Comparison of ENCODE assay signal across 12 cellular contexts in genomic region chr11:125390949-125391348, GRCh38.
DNase-seq lines count a peak whose midpoint lies in the region; ATAC-seq and TF ChIP-seq lines count a peak whose summit lies in the region.
"Had no signal": no experiment of that assay in that cellular context is flagged by ENCODE, and none has a peak within 500 bp of the region (broad histone marks: within the 10 kb centered on the region; RNA-seq: fewer than 3 reads in every experiment).

No MANE protein-coding gene starts in this region.

- no peaks in the 10 kb centered on the region for H3K4me1 Mint-ChIP-seq in activated CD8-positive, alpha-beta T cell treated with anti-CD3 and anti-CD28 coated beads for 36 hours (ENCODE audit: low read depth)
- H3K4me1 Mint-ChIP-seq: activated CD4-positive, alpha-beta T cell treated with anti-CD3 and anti-CD28 coated beads, Interleukin-2, amount 10 ng/mL, durations not matched to agents 7 days and 5 days had no signal

- no peaks in the 10 kb centered on the region for H3K9me3 Mint-ChIP-seq in activated CD8-positive, alpha-beta T cell treated with anti-CD3 and anti-CD28 coated beads for 36 hours
- H3K9me3 Mint-ChIP-seq: activated CD4-positive, alpha-beta T cell treated with anti-CD3 and anti-CD28 coated beads, Interleukin-2, amount 10 ng/mL, durations not matched to agents 7 days and 5 days; activated T-helper 2 cell treated with anti-CD3 and anti-CD28 coated beads, Interferon-gamma antibody, Interleukin-2, Interleukin-4, amounts not matched to agents 10 μg/mL and 5 μg/mL and 100 μg/mL, durations not matched to agents 14 hours and 24 hours and 36 hours had no signal

- H3K9me2 ChIP-seq in hepatocyte (replicated peaks; ENCODE audit: insufficient read depth): no peaks in the 10 kb centered on the region

- H3K27me3 ChIP-seq in left ventricle myocardium inferior (ENCODE audit: low read depth) (no peaks in the 10 kb centered on the region), hepatocyte (no peaks in the 10 kb centered on the region), aorta (ENCODE audit: control insufficient read depth in 1 of 2, insufficient read depth in 2 of 2, low read length in 1 of 2) (no peaks in the 10 kb centered on the region)

- no peaks in the 10 kb centered on the region for H3K36me3 ChIP-seq in left ventricle myocardium inferior
- H3K36me3 ChIP-seq in hepatocyte (replicated peaks; ENCODE audit: insufficient read depth, low read depth): no peaks in the 10 kb centered on the region
- no peaks in the 10 kb centered on the region for H3K36me3 ChIP-seq in aorta (ENCODE audit: control insufficient read depth in 1 of 2, insufficient read depth in 2 of 2, low read length in 1 of 2)

- no peak overlapping the region for H2AFZ ChIP-seq in hepatocyte

- CTCF ChIA-PET in activated CD8-positive, alpha-beta T cell treated with anti-CD3 and anti-CD28 coated beads for 36 hours (lab: Charles Lee): interaction anchor here (1.5 kb wide), 1 partner anchor 14 kb away, joined by 4 read pairs; no protein-coding TSS in a partner anchor

- no peak for ATAC-seq in Right ventricle myocardium inferior
- no peak for ATAC-seq in aorta (ENCODE audit: low FRiP score)
- ATAC-seq in activated CD8-positive, alpha-beta T cell treated with anti-CD3 and anti-CD28 coated beads for 36 hours: no peak

- H3K27ac ChIP-seq in left ventricle myocardium inferior (replicated peaks): peak overlapping the region; percentile 10
- H3K27ac ChIP-seq in hepatocyte: peak overlapping the region; percentile 34
- peak overlapping the region; percentile 39 to 84 for H3K27ac ChIP-seq in aorta (ENCODE audit: low read depth in 1 of 2, low read length in 2 of 2)

- H3K36me3 Mint-ChIP-seq in activated CD8-positive, alpha-beta T cell treated with anti-CD3 and anti-CD28 coated beads for 36 hours (ENCODE audit: low read depth): no peaks in the 10 kb centered on the region

- H3K4me3 ChIP-seq in left ventricle myocardium inferior (no peak overlapping the region), hepatocyte (no peak overlapping the region), aorta (ENCODE audit: low read length in 2 of 2) (no peak overlapping the region)

- TF ChIP-seq CTCF in left ventricle myocardium inferior (IDR thresholded peaks at IDR 0.05; ENCODE audit: borderline replicate concordance): no peak
- no peak for TF ChIP-seq CTCF in hepatocyte (IDR thresholded peaks at IDR 0.05; ENCODE audit: poor library complexity)
- TF ChIP-seq CTCF in activated CD8-positive, alpha-beta T cell treated with anti-CD3 and anti-CD28 coated beads for 36 hours (IDR thresholded peaks at IDR 0.05): no peak

- H3K79me2 ChIP-seq in hepatocyte: no peaks in the 10 kb centered on the region

- peaks cover 9% of the 10 kb centered on the region for H3K27me3 Mint-ChIP-seq in activated CD8-positive, alpha-beta T cell treated with anti-CD3 and anti-CD28 coated beads for 36 hours

- intact Hi-C loops in left ventricle myocardium inferior (cut with micrococcal nuclease): no loop called here
- intact Hi-C loops in Right ventricle myocardium inferior (cut with DNase I): loop anchor here (5.0 kb wide), 1 partner anchor 44 kb away; no protein-coding TSS in a partner anchor
- intact Hi-C loops in aorta (cut with DNase I): no loop called here
- intact Hi-C loops in activated CD8-positive, alpha-beta T cell treated with anti-CD3 and anti-CD28 coated beads for 36 hours (cut with micrococcal nuclease): no loop called here

- DNase-seq in left ventricle myocardium inferior: no peak
- no peak for DNase-seq in Right ventricle myocardium inferior (ENCODE audit: missing footprints)
- peak; percentile 69 for DNase-seq in astrocyte of the hippocampus (ENCODE audit: low read depth, low spot score)
- no peak for DNase-seq in hepatocyte (ENCODE audit: low spot score)
- DNase-seq in aorta: no peak
- no peak for DNase-seq in SHP77 (lab: John Stamatoyannopoulos, UW)
- no peak for DNase-seq in activated CD8-positive, alpha-beta T cell treated with anti-CD3 and anti-CD28 coated beads for 36 hours
- DNase-seq in NCI-H526 (lab: John Stamatoyannopoulos, UW): no peak
- DNase-seq: activated CD4-positive, alpha-beta T cell treated with anti-CD3 and anti-CD28 coated beads, Interleukin-2, amount 10 ng/mL, durations not matched to agents 7 days and 5 days; DMS53; H7 had no signal

- H3K4me2 ChIP-seq in hepatocyte: no peak overlapping the region

- H3K4me3 Mint-ChIP-seq in activated CD8-positive, alpha-beta T cell treated with anti-CD3 and anti-CD28 coated beads for 36 hours: no peak overlapping the region
- H3K4me3 Mint-ChIP-seq: activated CD4-positive, alpha-beta T cell treated with anti-CD3 and anti-CD28 coated beads, Interleukin-2, amount 10 ng/mL, durations not matched to agents 7 days and 5 days had no signal

- H3K4me1 ChIP-seq in left ventricle myocardium inferior (peaks cover 12% of the 10 kb centered on the region), hepatocyte (ENCODE audit: insufficient read depth) (peaks cover 5% of the 10 kb centered on the region), aorta (ENCODE audit: control insufficient read depth in 1 of 2, insufficient read depth in 2 of 2, low read length in 2 of 2) (no peaks in the 10 kb centered on the region)

- no peaks in the 10 kb centered on the region for H3K9me3 ChIP-seq in left ventricle myocardium inferior (replicated peaks)
- H3K9me3 ChIP-seq in hepatocyte (ENCODE audit: low read depth): no peaks in the 10 kb centered on the region
- H3K9me3 ChIP-seq in aorta (ENCODE audit: control insufficient read depth, low read length): no peaks in the 10 kb centered on the region

- POLR2A ChIA-PET in activated CD8-positive, alpha-beta T cell treated with anti-CD3 and anti-CD28 coated beads for 36 hours (lab: Charles Lee): interaction anchor here (0.6 kb wide), 1 partner anchor 14 kb away, joined by 3 read pairs; no protein-coding TSS in a partner anchor

- no peak overlapping the region for H3K27ac Mint-ChIP-seq in activated CD8-positive, alpha-beta T cell treated with anti-CD3 and anti-CD28 coated beads for 36 hours
- H3K27ac Mint-ChIP-seq: activated CD4-positive, alpha-beta T cell treated with anti-CD3 and anti-CD28 coated beads, Interleukin-2, amount 10 ng/mL, durations not matched to agents 7 days and 5 days; activated T-helper 2 cell treated with anti-CD3 and anti-CD28 coated beads, Interferon-gamma antibody, Interleukin-2, Interleukin-4, amounts not matched to agents 10 μg/mL and 5 μg/mL and 100 μg/mL, durations not matched to agents 14 hours and 24 hours and 36 hours had no signal

- no peaks in the 10 kb centered on the region for H4K20me1 ChIP-seq in hepatocyte (ENCODE audit: insufficient read depth, poor library complexity, severe bottlenecking)

- WGBS in hepatocyte (ENCODE audit: low lambda C conversion rate, missing lambda C conversion rate): 11% methylated on average over 5 of the region's 5 CpGs
- 1 to 6% methylated on average over 5 of the region's 5 CpGs for WGBS in aorta, 2 donors

Comparison
In these comparisons a context has a peak if more than half of its experiments do, and no peak if none do; other contexts are left out.
1. H3K27ac ChIP-seq: peak in every context shown above with its lines; median percentile 62 in aorta; 34 in hepatocyte; 10 in left ventricle myocardium inferior.